8 cellular contexts compared by ENCODE assay signal in the genomic region with DNA sequence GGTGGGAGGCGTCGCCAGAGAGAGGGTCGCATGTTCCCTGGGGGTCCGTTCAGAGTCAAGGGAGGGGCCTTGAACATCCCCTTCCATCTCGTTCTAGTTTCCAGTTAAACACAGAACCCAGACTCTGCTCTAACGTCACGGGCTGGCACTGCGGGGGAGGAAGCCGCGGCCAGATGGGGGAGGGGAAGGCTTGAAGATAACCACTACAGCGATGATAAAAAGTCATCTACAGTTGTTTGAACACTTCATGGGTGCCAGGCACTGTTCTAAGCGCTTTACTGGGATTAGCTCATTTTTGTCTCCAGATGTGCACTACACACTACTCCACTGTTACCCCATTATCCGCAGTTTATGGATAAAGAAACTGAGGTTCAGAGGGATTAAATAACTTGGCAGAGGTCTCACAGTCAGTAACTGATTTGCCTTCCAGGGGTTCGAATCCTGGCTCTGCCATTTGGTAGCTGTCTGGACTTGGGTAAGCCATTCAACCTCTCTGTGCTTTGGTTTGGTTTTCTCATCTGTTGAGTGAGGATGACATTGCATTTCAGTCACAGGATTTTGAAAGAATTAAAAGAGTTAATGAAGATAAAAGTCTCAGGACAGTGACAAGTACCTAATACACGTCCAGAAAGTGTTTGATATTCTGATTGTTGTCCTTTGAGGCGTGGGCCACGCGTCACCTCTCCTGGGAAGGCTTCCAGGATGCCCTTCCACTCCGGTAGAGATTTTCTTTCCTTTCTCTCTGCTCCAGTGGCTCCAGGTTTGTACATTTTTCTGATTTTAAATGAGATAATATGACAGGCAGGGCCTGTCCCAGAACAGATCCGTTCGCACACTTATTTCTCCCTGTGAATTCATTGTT. TPM values are rescaled to one million over a fixed set of nuclear protein-coding genes. Genes with fewer than 3 reads are reported as not detected.
DNase-seq lines count a peak whose midpoint lies in the region; ATAC-seq lines count a peak whose summit lies in the region.

No MANE protein-coding gene starts in this region.

- no peaks in the 10 kb centered on the region for H3K9me3 ChIP-seq in iPS-20b (ENCODE audit: insufficient read depth, low read depth, low read length)

- no peaks in the 10 kb centered on the region for H3K4me1 ChIP-seq in iPS-20b (ENCODE audit: insufficient read depth, low read length)

- peaks cover 15% of the 10 kb centered on the region for H3K4me1 Mint-ChIP-seq in activated T-cell treated with anti-CD3 and anti-CD28 coated beads, Interleukin-2, amount 50 U/mL, for 4 hours (ENCODE audit: low read depth)

- ATAC-seq in activated T-cell treated with anti-CD3 and anti-CD28 coated beads, Interleukin-2, amount 50 U/mL, for 4 hours, result peak; percentile 47 to 59
- ATAC-seq in HG03565 (IDR thresholded peaks at IDR 0.05; ENCODE audit: unreplicated experiment) (no peak), HG03175 (IDR thresholded peaks at IDR 0.05; ENCODE audit: unreplicated experiment) (no peak)

- no peaks in the 10 kb centered on the region for H3K36me3 ChIP-seq in iPS-20b (ENCODE audit: insufficient read depth, low read depth, low read length)

- H3K4me3 ChIP-seq in iPS-20b (ENCODE audit: low read length), result peak overlapping the region; percentile 64; the same call in 1 of the 2 replicates

- H3K36me3 Mint-ChIP-seq in activated T-cell treated with anti-CD3 and anti-CD28 coated beads, Interleukin-2, amount 50 U/mL, for 4 hours (ENCODE audit: insufficient read depth), result no peaks in the 10 kb centered on the region

- no peak overlapping the region for H3K9ac ChIP-seq in iPS-20b (ENCODE audit: low read depth, low read length)

- H3K27me3 ChIP-seq in iPS-20b (ENCODE audit: insufficient read depth, low read length), result peaks cover 32% of the 10 kb centered on the region

- no peaks in the 10 kb centered on the region for H3K9me3 Mint-ChIP-seq in activated T-cell treated with anti-CD3 and anti-CD28 coated beads, Interleukin-2, amount 50 U/mL, for 4 hours

- H3K27me3 Mint-ChIP-seq in activated T-cell treated with anti-CD3 and anti-CD28 coated beads, Interleukin-2, amount 50 U/mL, for 4 hours (ENCODE audit: low read depth), result peaks cover 8% of the 10 kb centered on the region

- DNase-seq in COLO668 (lab: John Stamatoyannopoulos, UW; ENCODE audit: unreplicated experiment), result peak; percentile 53
- peak; percentile 26 for DNase-seq in NCI-H345 treated with DMSO at 0.1 percent for 48 hours (lab: John Stamatoyannopoulos, UW; ENCODE audit: unreplicated experiment)
- DNase-seq in activated T-cell treated with anti-CD3 and anti-CD28 coated beads, Interleukin-2, amount 50 U/mL, for 4 hours, result peak; percentile 58
- DNase-seq in stimulated activated CD8-positive, alpha-beta memory T cell treated with anti-CD3 and anti-CD28 coated beads, Interleukin-15, amount 100 ng/mL, for 4 hours (ENCODE audit: low read depth in 2 of 2), result peak; percentile 21 to 27
- DNase-seq in RKO (ENCODE audit: low spot score), result no peak

- peak overlapping the region; percentile 78 for H3K4me3 Mint-ChIP-seq in activated T-cell treated with anti-CD3 and anti-CD28 coated beads, Interleukin-2, amount 50 U/mL, for 4 hours

- no peak overlapping the region for H3K27ac ChIP-seq in iPS-20b (ENCODE audit: low read length)

RNA-seq across cellular contexts. Expression of a gene that starts 0.8 kb away (rescaled TPM):
- 1 to 10 TPM in 1 of 3 donors, under 1 TPM in 2; 0.58 to 1.1 (median 0.87) TPM for total RNA-seq in activated T-cell treated with anti-CD3 and anti-CD28 coated beads, Interleukin-2, amount 50 U/mL, for 4 hours

RNA-seq across cellular contexts. Expression of a gene that starts 13.2 kb away (rescaled TPM):
- under 1 TPM; 0.29 to 0.46 (median 0.38) TPM for total RNA-seq in activated T-cell treated with anti-CD3 and anti-CD28 coated beads, Interleukin-2, amount 50 U/mL, for 4 hours

RNA-seq across cellular contexts. Expression of a gene that starts 48.9 kb away (rescaled TPM):
- 100 to 1,000 TPM; 213 to 236 (median 232) TPM for total RNA-seq in activated T-cell treated with anti-CD3 and anti-CD28 coated beads, Interleukin-2, amount 50 U/mL, for 4 hours

RNA-seq across cellular contexts. Expression of a gene that starts 49.2 kb away (rescaled TPM):
- 10 to 100 TPM; 24.6 to 31.0 (median 27.5) TPM for total RNA-seq in activated T-cell treated with anti-CD3 and anti-CD28 coated beads, Interleukin-2, amount 50 U/mL, for 4 hours

Comparison
In these comparisons a context has a peak if more than half of its experiments do, and no peak if none do; other contexts are left out.
1. ATAC-seq: peak in activated T-cell treated with anti-CD3 and anti-CD28 coated beads, Interleukin-2, amount 50 U/mL, for 4 hours (2 of 2); none in HG03565 (single experiment) and HG03175 (single experiment).